Comparison of ENCODE assay signal across 9 cellular contexts in genomic region chr2:46490521-46491141, GRCh38. TPM values are rescaled to one million over a fixed set of nuclear protein-coding genes. Genes with fewer than 3 reads are reported as not detected.
DNase-seq lines count a peak whose midpoint lies in the region; ATAC-seq, FAIRE-seq and TF ChIP-seq lines count a peak whose summit lies in the region.
"Had no signal": no experiment of that assay in that cellular context is flagged by ENCODE, and none has a peak within 500 bp of the region (broad histone marks: within the 10 kb centered on the region; RNA-seq: fewer than 3 reads in every experiment).

No MANE protein-coding gene starts in this region.

- H3K36me3 ChIP-seq in HepG2 (replicated peaks in 1 of 2; ENCODE audit: control insufficient read depth in 1 of 2, insufficient read depth in 2 of 2, low read length in 2 of 2) (no peaks in the 10 kb centered on the region), small intestine (ENCODE audit: control insufficient read depth in 2 of 2, insufficient read depth in 2 of 2, low read length in 2 of 2) (no peaks in the 10 kb centered on the region)

- CTCF ChIA-PET in HepG2 (lab: Yijun Ruan, JAX; ENCODE audit: low intra/inter-chr PET ratio, low total read pairs): no interaction called here

- no peak overlapping the region for H2AFZ ChIP-seq in HepG2 (ENCODE audit: low read length)

- no TSS peak for BruUV-seq in HepG2 (replicated peaks; lab: Mats Ljungman, UMichigan)

- in situ Hi-C loops in HepG2 (cut with HindIII; ENCODE audit: extremely low pct_ligation_motif_present, low pct_unique_long_range_greater_than_20kb): no loop called here

- H3K79me2 ChIP-seq in HepG2 (ENCODE audit: insufficient read depth, low read length): no peaks in the 10 kb centered on the region

- no peaks in the 10 kb centered on the region for H4K20me1 ChIP-seq in HepG2 (ENCODE audit: insufficient read depth, low read length)

- H3K9me3 ChIP-seq in HepG2 (ENCODE audit: low read length) (no peaks in the 10 kb centered on the region), small intestine (ENCODE audit: control insufficient read depth, low read depth) (no peaks in the 10 kb centered on the region)

- H3K4me2 ChIP-seq in HepG2 (ENCODE audit: low read depth, low read length): no peak overlapping the region

- peaks cover 3 to 61% of the 10 kb centered on the region in 2 experiments; a peak in 3 of 5 replicates for H3K27me3 ChIP-seq in HepG2 (ENCODE audit: control insufficient read depth in 1 of 2, insufficient read depth in 2 of 2, low read length in 2 of 2)
- no peaks in the 10 kb centered on the region for H3K27me3 ChIP-seq in small intestine (ENCODE audit: control insufficient read depth in 2 of 2, insufficient read depth in 2 of 2, low read length in 2 of 2)

- POLR2A ChIA-PET in HepG2 (lab: Yijun Ruan, JAX): no interaction called here

- intact Hi-C loops in HepG2 (cut with micrococcal nuclease; ENCODE audit: unreplicated experiment): no loop called here

- no peak for TF ChIP-seq RAD21 in HepG2 (CRISPR knock-in tag; IDR thresholded peaks at IDR 0.05)

- peaks cover 12% of the 10 kb centered on the region for H3K4me1 Mint-ChIP-seq in stimulated activated effector memory CD8-positive, alpha-beta T cell treated with anti-CD3 and anti-CD28 coated beads, Interleukin-12 subunit alpha, Interleukin-12 subunit beta, amount 100 ng/mL, for 72 hours

- TF ChIP-seq POLR2A in HepG2 (IDR thresholded peaks at IDR 0.05; ENCODE audit: insufficient read depth in 1 of 2, low read depth in 2 of 2, low read length in 2 of 2): no peak

- H3K36me3 Mint-ChIP-seq in stimulated activated effector memory CD8-positive, alpha-beta T cell treated with anti-CD3 and anti-CD28 coated beads, Interleukin-12 subunit alpha, Interleukin-12 subunit beta, amount 100 ng/mL, for 72 hours: no peaks in the 10 kb centered on the region

- no peak for FAIRE-seq in HepG2 (lab: Jason Lieb, UNC)
- FAIRE-seq in small intestine (lab: Jason Lieb, UNC): no peak

- ATAC-seq in GM21447 (IDR thresholded peaks at IDR 0.05; ENCODE audit: unreplicated experiment) (peak; percentile 67), HepG2 (peak; percentile 58), HG03139 (IDR thresholded peaks at IDR 0.05; ENCODE audit: unreplicated experiment) (no peak)
- ATAC-seq in stimulated activated effector memory CD8-positive, alpha-beta T cell treated with anti-CD3 and anti-CD28 coated beads, Interleukin-12 subunit alpha, Interleukin-12 subunit beta, amount 100 ng/mL, for 72 hours: no peak

- no peaks in the 10 kb centered on the region for H3K9me3 Mint-ChIP-seq in stimulated activated effector memory CD8-positive, alpha-beta T cell treated with anti-CD3 and anti-CD28 coated beads, Interleukin-12 subunit alpha, Interleukin-12 subunit beta, amount 100 ng/mL, for 72 hours

- no peak overlapping the region for H3K27ac Mint-ChIP-seq in stimulated activated effector memory CD8-positive, alpha-beta T cell treated with anti-CD3 and anti-CD28 coated beads, Interleukin-12 subunit alpha, Interleukin-12 subunit beta, amount 100 ng/mL, for 72 hours

- no peak overlapping the region for H3K27ac ChIP-seq in HepG2 (ENCODE audit: extremely low read length, insufficient read depth, low read length)
- peak overlapping the region in 1 of 2 donors; percentile 47 for H3K27ac ChIP-seq in small intestine (ENCODE audit: low read depth in 1 of 2, low read length in 1 of 2)

- DNase-seq in AG10803 (ENCODE audit: low read depth) (peak; percentile 40), amygdala (lab: John Stamatoyannopoulos, UW) (peak in 53 of 56 donors; percentile 14 to 90 (median 70)), HepG2 (ENCODE audit: low spot score) (no peak), NCI-H82 (lab: John Stamatoyannopoulos, UW) (no peak), small intestine (no peak)
- DNase-seq in stimulated activated effector memory CD8-positive, alpha-beta T cell treated with anti-CD3 and anti-CD28 coated beads, Interleukin-12 subunit alpha, Interleukin-12 subunit beta, amount 100 ng/mL, for 72 hours (ENCODE audit: low spot score in 2 of 2): no peak

- TF ChIP-seq CTCF in AG10803 (conservative IDR thresholded peaks at IDR 0.05; ENCODE audit: low read length) (peak; percentile 23; the same call in 1 of the 2 replicates), HepG2 (CRISPR knock-in tag; IDR thresholded peaks at IDR 0.05) (0 out of 2 replicates have a peak, but pooled peaks have one; percentile 5)

- peaks cover 15% of the 10 kb centered on the region; the same call in 1 of the 2 replicates for H3K4me1 ChIP-seq in HepG2 (ENCODE audit: insufficient read depth, low read length)
- no peaks in the 10 kb centered on the region for H3K4me1 ChIP-seq in small intestine (ENCODE audit: control insufficient read depth in 2 of 2, insufficient read depth in 1 of 2, low read depth in 1 of 2, low read length in 1 of 2)

- WGBS in HepG2 (ENCODE audit: low lambda C conversion rate): 63% methylated on average over 4 of the region's 6 CpGs
- 43 to 74% (median 58%) methylated on average over 6 of the region's 6 CpGs for WGBS in small intestine, 3 donors

- H3K4me3 ChIP-seq in AG10803 (ENCODE audit: low read length) (no peak overlapping the region), HepG2 (replicated peaks in 1 of 3; ENCODE audit: insufficient read depth in 1 of 3, low read depth in 2 of 3, low read length in 3 of 3) (no peak overlapping the region), small intestine (ENCODE audit: low read depth in 1 of 2, low read length in 2 of 2) (no peak overlapping the region)

- TF ChIP-seq EP300 in HepG2 (IDR thresholded peaks at IDR 0.05; ENCODE audit: low read depth in 2 of 2, low read length in 2 of 2) (no peak), HepG2 (CRISPR knock-in tag; IDR thresholded peaks at IDR 0.05; ENCODE audit: borderline replicate concordance) (no peak)

- H3K4me3 Mint-ChIP-seq in stimulated activated effector memory CD8-positive, alpha-beta T cell treated with anti-CD3 and anti-CD28 coated beads, Interleukin-12 subunit alpha, Interleukin-12 subunit beta, amount 100 ng/mL, for 72 hours: no peak overlapping the region

- no peak overlapping the region for H3K9ac ChIP-seq in HepG2 (ENCODE audit: insufficient read depth, low read depth, low read length)

RNA-seq across cellular contexts. Expression of gene TMEM247, which starts 11.3 kb away (rescaled TPM):
- not detected in 2 replicates for total RNA-seq in HepG2 (2016; rRNA removed; fragmentation: Illumina TruSeq; extraction: Trizol)
- total RNA-seq in HepG2 (2016; cell fraction: cytosol; rRNA removed; fragmentation: Illumina TruSeq; extraction: Trizol; ENCODE audit: low read depth): not detected in 2 replicates
- total RNA-seq in HepG2 (2016; cell fraction: insoluble cytoplasmic fraction; rRNA removed; fragmentation: Illumina TruSeq; extraction: Trizol): not detected in 2 replicates
- total RNA-seq in HepG2 (2016; cell fraction: membrane; rRNA removed; fragmentation: Illumina TruSeq; extraction: Trizol): not detected in 2 replicates
- not detected in 2 replicates for total RNA-seq in HepG2 (2016; cell fraction: nucleus; rRNA removed; fragmentation: Illumina TruSeq; extraction: Trizol)
- polyA plus RNA-seq in HepG2 (2011; rRNA removed) (not detected in 2 replicates), small intestine (not detected)
- polyA plus RNA-seq in HepG2 (2011; cell fraction: cytosol; rRNA removed): not detected in 2 replicates
- polyA plus RNA-seq in HepG2 (2011; cell fraction: nucleus; rRNA removed): not detected in 2 replicates
- not detected in 2 replicates for polyA plus RNA-seq in HepG2 (2012)
- polyA plus RNA-seq in HepG2 (2016; cell fraction: cytosol; fragmentation: Illumina TruSeq; extraction: Trizol; ENCODE audit: low read depth): not detected in 2 replicates
- polyA plus RNA-seq in HepG2 (2016; cell fraction: insoluble cytoplasmic fraction; fragmentation: Illumina TruSeq; extraction: Trizol; ENCODE audit: low read depth): not detected in 2 replicates
- polyA plus RNA-seq in HepG2 (2016; cell fraction: membrane; fragmentation: Illumina TruSeq; extraction: Trizol; ENCODE audit: low read depth): not detected in 2 replicates
- not detected in 2 replicates for polyA plus RNA-seq in HepG2 (2016; cell fraction: nucleus; fragmentation: Illumina TruSeq; extraction: Trizol; ENCODE audit: insufficient read depth, low read depth)
- polyA minus RNA-seq in HepG2 (2011; rRNA and poly(A)+ RNA removed; ENCODE audit: low replicate concordance): not detected in 2 replicates
- polyA minus RNA-seq in HepG2 (2011; cell fraction: cytosol; rRNA and poly(A)+ RNA removed): not detected in 2 replicates
- polyA minus RNA-seq in HepG2 (2011; cell fraction: nucleus; rRNA and poly(A)+ RNA removed): not detected in 2 replicates
- polyA plus RNA-seq: neural cell had no signal

RNA-seq across cellular contexts. Expression of gene RHOQ, which starts 51.7 kb away (rescaled TPM):
- 9.9 and 10.4 TPM in 2 replicates for total RNA-seq in HepG2 (2016; rRNA removed; fragmentation: Illumina TruSeq; extraction: Trizol)
- total RNA-seq in HepG2 (2016; cell fraction: cytosol; rRNA removed; fragmentation: Illumina TruSeq; extraction: Trizol; ENCODE audit: low read depth): 3.3 and 5.5 TPM in 2 replicates
- 10.0 and 12.4 TPM in 2 replicates for total RNA-seq in HepG2 (2016; cell fraction: insoluble cytoplasmic fraction; rRNA removed; fragmentation: Illumina TruSeq; extraction: Trizol)
- 13.3 and 16.6 TPM in 2 replicates for total RNA-seq in HepG2 (2016; cell fraction: membrane; rRNA removed; fragmentation: Illumina TruSeq; extraction: Trizol)
- 9.2 and 11.0 TPM in 2 replicates for total RNA-seq in HepG2 (2016; cell fraction: nucleus; rRNA removed; fragmentation: Illumina TruSeq; extraction: Trizol)
- polyA plus RNA-seq in HepG2 (2011; rRNA removed): 14.2 and 15.3 TPM in 2 replicates
- 7.9 and 10.3 TPM in 2 replicates for polyA plus RNA-seq in HepG2 (2011; cell fraction: cytosol; rRNA removed)
- polyA plus RNA-seq in HepG2 (2011; cell fraction: nucleus; rRNA removed): 26.2 and 28.8 TPM in 2 replicates
- 11.3 and 19.1 TPM in 2 replicates for polyA plus RNA-seq in HepG2 (2012)
- 8.8 and 10.2 TPM in 2 replicates for polyA plus RNA-seq in HepG2 (2016; cell fraction: cytosol; fragmentation: Illumina TruSeq; extraction: Trizol; ENCODE audit: low read depth)
- 14.1 and 17.4 TPM in 2 replicates for polyA plus RNA-seq in HepG2 (2016; cell fraction: insoluble cytoplasmic fraction; fragmentation: Illumina TruSeq; extraction: Trizol; ENCODE audit: low read depth)
- 15.9 and 20.9 TPM in 2 replicates for polyA plus RNA-seq in HepG2 (2016; cell fraction: membrane; fragmentation: Illumina TruSeq; extraction: Trizol; ENCODE audit: low read depth)
- 19.6 and 24.7 TPM in 2 replicates for polyA plus RNA-seq in HepG2 (2016; cell fraction: nucleus; fragmentation: Illumina TruSeq; extraction: Trizol; ENCODE audit: insufficient read depth, low read depth)
- 10.9 and 13.6 TPM in 2 replicates for polyA minus RNA-seq in HepG2 (2011; rRNA and poly(A)+ RNA removed; ENCODE audit: low replicate concordance)
- 6.4 and 6.5 TPM in 2 replicates for polyA minus RNA-seq in HepG2 (2011; cell fraction: cytosol; rRNA and poly(A)+ RNA removed)
- 25.6 and 33.1 TPM in 2 replicates for polyA minus RNA-seq in HepG2 (2011; cell fraction: nucleus; rRNA and poly(A)+ RNA removed)
- 10 to 100 TPM in 2 of 3 donors, 1 to 10 TPM in 1; 1.6 to 23.7 (median 11.6) TPM for polyA plus RNA-seq in small intestine

RNA-seq across cellular contexts. Expression of gene ATP6V1E2, which starts 51.7 kb away (rescaled TPM):
- 2.1 and 2.4 TPM in 2 replicates for total RNA-seq in HepG2 (2016; rRNA removed; fragmentation: Illumina TruSeq; extraction: Trizol)
- 1.7 and 1.9 TPM in 2 replicates for total RNA-seq in HepG2 (2016; cell fraction: cytosol; rRNA removed; fragmentation: Illumina TruSeq; extraction: Trizol; ENCODE audit: low read depth)
- 2.1 and 2.5 TPM in 2 replicates for total RNA-seq in HepG2 (2016; cell fraction: insoluble cytoplasmic fraction; rRNA removed; fragmentation: Illumina TruSeq; extraction: Trizol)
- 4.3 and 5.3 TPM in 2 replicates for total RNA-seq in HepG2 (2016; cell fraction: membrane; rRNA removed; fragmentation: Illumina TruSeq; extraction: Trizol)
- 1.7 and 1.8 TPM in 2 replicates for total RNA-seq in HepG2 (2016; cell fraction: nucleus; rRNA removed; fragmentation: Illumina TruSeq; extraction: Trizol)
- 1.9 and 2.9 TPM in 2 replicates for polyA plus RNA-seq in HepG2 (2011; rRNA removed)
- polyA plus RNA-seq in HepG2 (2011; cell fraction: cytosol; rRNA removed): 2.0 and 3.4 TPM in 2 replicates
- polyA plus RNA-seq in HepG2 (2011; cell fraction: nucleus; rRNA removed): 1.9 and 2.3 TPM in 2 replicates
- 2.9 and 4.3 TPM in 2 replicates for polyA plus RNA-seq in HepG2 (2012)
- 1.9 and 2.8 TPM in 2 replicates for polyA plus RNA-seq in HepG2 (2016; cell fraction: cytosol; fragmentation: Illumina TruSeq; extraction: Trizol; ENCODE audit: low read depth)
- 2.4 and 2.8 TPM in 2 replicates for polyA plus RNA-seq in HepG2 (2016; cell fraction: insoluble cytoplasmic fraction; fragmentation: Illumina TruSeq; extraction: Trizol; ENCODE audit: low read depth)
- polyA plus RNA-seq in HepG2 (2016; cell fraction: membrane; fragmentation: Illumina TruSeq; extraction: Trizol; ENCODE audit: low read depth): 3.7 and 4.6 TPM in 2 replicates
- polyA plus RNA-seq in HepG2 (2016; cell fraction: nucleus; fragmentation: Illumina TruSeq; extraction: Trizol; ENCODE audit: insufficient read depth, low read depth): 2.2 and 2.6 TPM in 2 replicates
- 1.9 and 13.7 TPM in 2 replicates for polyA minus RNA-seq in HepG2 (2011; rRNA and poly(A)+ RNA removed; ENCODE audit: low replicate concordance)
- polyA minus RNA-seq in HepG2 (2011; cell fraction: cytosol; rRNA and poly(A)+ RNA removed): 0.88 and 2.4 TPM in 2 replicates
- 2.4 and 3.1 TPM in 2 replicates for polyA minus RNA-seq in HepG2 (2011; cell fraction: nucleus; rRNA and poly(A)+ RNA removed)
- 1 to 10 TPM in 1 of 3 donors, under 1 TPM in 1, not detected in 1; 0.54 to 4.1 TPM for polyA plus RNA-seq in small intestine

Comparison
In these comparisons a context has a peak if more than half of its experiments do, and no peak if none do; other contexts are left out.
1. DNase-seq: peak in AG10803 (single experiment) and amygdala (53 of 56); none in HepG2 (single experiment), NCI-H82 (single experiment), small intestine (single experiment) and stimulated activated effector memory CD8-positive, alpha-beta T cell treated with anti-CD3 and anti-CD28 coated beads, Interleukin-12 subunit alpha, Interleukin-12 subunit beta, amount 100 ng/mL, for 72 hours (0 of 2).
2. ATAC-seq: peak in GM21447 (single experiment) and HepG2 (single experiment); none in HG03139 (single experiment) and stimulated activated effector memory CD8-positive, alpha-beta T cell treated with anti-CD3 and anti-CD28 coated beads, Interleukin-12 subunit alpha, Interleukin-12 subunit beta, amount 100 ng/mL, for 72 hours (single experiment).